Comparison of ENCODE assay signal across 28 cellular contexts in the genomic region with DNA sequence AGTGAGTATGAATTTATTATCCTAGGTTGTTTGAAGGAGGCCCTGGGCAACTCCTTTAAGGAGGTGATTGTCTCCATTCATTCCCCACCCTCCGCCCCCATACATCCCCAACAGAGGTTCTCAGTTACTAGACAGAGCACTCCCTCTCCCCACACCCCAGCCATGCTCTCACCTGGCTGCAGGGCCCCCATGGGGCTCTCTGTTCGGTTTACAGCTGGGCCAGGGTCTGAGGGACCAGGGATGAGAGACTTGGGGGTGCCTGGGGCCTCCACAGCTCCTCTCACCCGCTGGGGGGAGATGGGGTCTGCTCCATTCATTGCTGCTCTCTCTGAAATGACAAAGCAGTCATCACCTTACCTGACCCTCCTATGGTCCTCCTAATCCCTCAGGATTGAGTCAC.
"Had no signal": no experiment of that assay in that cellular context is flagged by ENCODE, and none has a peak within 500 bp of the region (broad histone marks: within the 10 kb centered on the region; RNA-seq: fewer than 3 reads in every experiment).

No MANE protein-coding gene starts in this region.

- H3K27ac ChIP-seq: adrenal gland, thoracic aorta had no signal

- DNase-seq: activated CD4-positive, alpha-beta T cell treated with anti-CD3 and anti-CD28 coated beads for 1 hour; activated CD4-positive, alpha-beta T cell treated with anti-CD3 and anti-CD28 coated beads, Interleukin-2, amount 50 U/mL, for 1 hour; activated CD8-positive, alpha-beta T cell treated with anti-CD3 and anti-CD28 coated beads for 36 hours; activated naive CD4-positive, alpha-beta T cell treated with anti-CD3 and anti-CD28 coated beads for 36 hours; activated naive CD8-positive, alpha-beta T cell treated with anti-CD3 and anti-CD28 coated beads for 36 hours; activated T-cell treated with anti-CD3 and anti-CD28 coated beads, Interleukin-2, amount 50 U/mL, for 4 hours; adrenal gland; cortex of kidney; effector memory CD8-positive, alpha-beta T cell; heart left ventricle; hypothalamus; immature natural killer cell; kidney; left colon; mammary epithelial cell; midbrain; naive thymus-derived CD8-positive, alpha-beta T cell; stimulated activated CD4-positive, alpha-beta T cell treated with anti-CD3 and anti-CD28 coated beads, Interleukin-4, amount 100 ng/mL, for 24 hours; T-cell; T-helper 9 cell; trophoblast cell had no signal

- H3K27me3 ChIP-seq: adrenal gland, ascending aorta had no signal

- H3K4me3 ChIP-seq: adrenal gland had no signal

- H3K9me3 ChIP-seq: adrenal gland, ascending aorta, heart left ventricle, thoracic aorta had no signal

- H3K4me3 Mint-ChIP-seq: activated CD8-positive, alpha-beta T cell treated with anti-CD3 and anti-CD28 coated beads for 36 hours; activated naive CD4-positive, alpha-beta T cell treated with anti-CD3 and anti-CD28 coated beads for 36 hours; activated naive CD8-positive, alpha-beta T cell treated with anti-CD3 and anti-CD28 coated beads for 36 hours; activated T-cell treated with anti-CD3 and anti-CD28 coated beads, Interleukin-2, amount 50 U/mL, for 4 hours; effector memory CD8-positive, alpha-beta T cell; naive thymus-derived CD8-positive, alpha-beta T cell; stimulated activated effector memory CD8-positive, alpha-beta T cell treated with anti-CD3 and anti-CD28 coated beads, Interleukin-12 subunit alpha, Interleukin-12 subunit beta, amount 100 ng/mL, for 72 hours; stimulated activated naive CD8-positive, alpha-beta T cell treated with anti-CD3 and anti-CD28 coated beads, Interleukin-15, Interleukin-2, amounts not matched to agents 100 ng/mL and 50 ng/mL, for 24 hours; T-cell had no signal

- H3K9me3 Mint-ChIP-seq: activated CD8-positive, alpha-beta T cell treated with anti-CD3 and anti-CD28 coated beads for 36 hours; activated naive CD4-positive, alpha-beta T cell treated with anti-CD3 and anti-CD28 coated beads for 36 hours; activated naive CD8-positive, alpha-beta T cell treated with anti-CD3 and anti-CD28 coated beads for 36 hours; activated T-cell treated with anti-CD3 and anti-CD28 coated beads, Interleukin-2, amount 50 U/mL, for 4 hours; brain; effector memory CD8-positive, alpha-beta T cell; immature natural killer cell; naive thymus-derived CD8-positive, alpha-beta T cell; stimulated activated effector memory CD8-positive, alpha-beta T cell treated with anti-CD3 and anti-CD28 coated beads, Interleukin-12 subunit alpha, Interleukin-12 subunit beta, amount 100 ng/mL, for 72 hours; stimulated activated naive CD8-positive, alpha-beta T cell treated with anti-CD3 and anti-CD28 coated beads, Interleukin-15, Interleukin-2, amounts not matched to agents 100 ng/mL and 50 ng/mL, for 24 hours; T-cell; WTC11 had no signal

- H3K27me3 Mint-ChIP-seq: activated CD8-positive, alpha-beta T cell treated with anti-CD3 and anti-CD28 coated beads for 36 hours; activated naive CD8-positive, alpha-beta T cell treated with anti-CD3 and anti-CD28 coated beads for 36 hours; brain; effector memory CD8-positive, alpha-beta T cell; naive thymus-derived CD8-positive, alpha-beta T cell; stimulated activated naive CD8-positive, alpha-beta T cell treated with anti-CD3 and anti-CD28 coated beads, Interleukin-15, Interleukin-2, amounts not matched to agents 100 ng/mL and 50 ng/mL, for 24 hours; T-cell had no signal

- H3K36me3 ChIP-seq: adrenal gland had no signal

- H3K36me3 Mint-ChIP-seq: brain; immature natural killer cell; naive thymus-derived CD8-positive, alpha-beta T cell; T-cell had no signal

- ATAC-seq: activated CD8-positive, alpha-beta T cell treated with anti-CD3 and anti-CD28 coated beads for 36 hours; activated T-cell treated with anti-CD3 and anti-CD28 coated beads, Interleukin-2, amount 50 U/mL, for 4 hours; effector memory CD8-positive, alpha-beta T cell; heart left ventricle; left colon; naive thymus-derived CD8-positive, alpha-beta T cell; sciatic nerve; stimulated activated effector memory CD8-positive, alpha-beta T cell treated with anti-CD3 and anti-CD28 coated beads, Interleukin-12 subunit alpha, Interleukin-12 subunit beta, amount 100 ng/mL, for 72 hours; T-cell; WTC11 had no signal

- H3K27ac Mint-ChIP-seq: activated CD8-positive, alpha-beta T cell treated with anti-CD3 and anti-CD28 coated beads for 36 hours; activated naive CD4-positive, alpha-beta T cell treated with anti-CD3 and anti-CD28 coated beads for 36 hours; activated naive CD8-positive, alpha-beta T cell treated with anti-CD3 and anti-CD28 coated beads for 36 hours; naive thymus-derived CD8-positive, alpha-beta T cell; stimulated activated effector memory CD8-positive, alpha-beta T cell treated with anti-CD3 and anti-CD28 coated beads, Interleukin-12 subunit alpha, Interleukin-12 subunit beta, amount 100 ng/mL, for 72 hours; stimulated activated naive CD8-positive, alpha-beta T cell treated with anti-CD3 and anti-CD28 coated beads, Interleukin-15, Interleukin-2, amounts not matched to agents 100 ng/mL and 50 ng/mL, for 24 hours; T-cell; WTC11 had no signal
